ENCODE assay signal across 7 cellular contexts in genomic region chr18:2979871-2980606, GRCh38. TPM values are rescaled to one million over a fixed set of nuclear protein-coding genes. Genes with fewer than 3 reads are reported as not detected.
DNase-seq lines count a peak whose midpoint lies in the region; ATAC-seq and TF ChIP-seq lines count a peak whose summit lies in the region.

No MANE protein-coding gene starts in this region.

- H2AFZ ChIP-seq in OCI-LY7 (ENCODE audit: low read length) (peak overlapping the region; percentile 31; the same call in 1 of the 2 replicates), smooth muscle cell (ENCODE audit: low read depth) (no peak overlapping the region)

- peak overlapping the region; percentile 55 for H3K4me2 ChIP-seq in OCI-LY7 (ENCODE audit: low read length)
- no peak overlapping the region for H3K4me2 ChIP-seq in smooth muscle cell

- TF ChIP-seq CTCF in OCI-LY7 (conservative IDR thresholded peaks at IDR 0.05; ENCODE audit: low read length): no peak
- no peak for TF ChIP-seq CTCF in smooth muscle cell (IDR thresholded peaks at IDR 0.05; ENCODE audit: borderline replicate concordance, insufficient read depth, poor library complexity, severe bottlenecking)

- H4K20me1 ChIP-seq in OCI-LY7 (ENCODE audit: insufficient read depth, low read length) (no peaks in the 10 kb centered on the region), smooth muscle cell (ENCODE audit: low read depth) (peaks cover 38% of the 10 kb centered on the region)

- H3K4me1 ChIP-seq in OCI-LY7 (ENCODE audit: insufficient read depth, low read length, poor library complexity, severe bottlenecking) (peaks cover 67% of the 10 kb centered on the region), smooth muscle cell (ENCODE audit: low read depth) (peaks cover 17% of the 10 kb centered on the region)

- H3K27ac ChIP-seq in OCI-LY7 (ENCODE audit: low read depth, low read length, poor library complexity, severe bottlenecking) (peak overlapping the region; percentile 62), smooth muscle cell (ENCODE audit: low read depth) (peak overlapping the region; percentile 4)

- no peak overlapping the region for H3K9ac ChIP-seq in smooth muscle cell (ENCODE audit: low read depth)

- in situ Hi-C loops in G401 (cut with HindIII; ENCODE audit: low sequenced_read_pairs): no loop called here

- DNase-seq in OCI-LY7 (ENCODE audit: low spot score): peak; percentile 72
- peak; percentile 51 for DNase-seq in fibroblast of gingiva (ENCODE audit: low read depth)
- DNase-seq in smooth muscle cell (lab: John Stamatoyannopoulos, UW; ENCODE audit: unreplicated experiment): no peak
- DNase-seq in G401 (ENCODE audit: low spot score): no peak
- no peak for DNase-seq in mucosa of gallbladder (ENCODE audit: low spot score)
- no peak for DNase-seq in NCI-H146 (lab: John Stamatoyannopoulos, UW)

- WGBS in smooth muscle cell (ENCODE audit: low lambda C conversion rate): 75% methylated on average over 5 of the region's 5 CpGs

- H3F3A ChIP-seq in smooth muscle cell (ENCODE audit: low read depth): peaks cover 4% of the 10 kb centered on the region

- ATAC-seq in GM21360 (IDR thresholded peaks at IDR 0.05; ENCODE audit: unreplicated experiment): peak; percentile 32

- POLR2A ChIA-PET in OCI-LY7 (lab: Charles Lee): interaction anchor here (0.7 to 13.3 kb wide), 12 partner anchors 8 to 993 kb away, joined by 3 to 158 read pairs (median 4); no protein-coding TSS in a partner anchor

- H3K36me3 ChIP-seq in OCI-LY7 (ENCODE audit: insufficient read depth, low read length) (no peaks in the 10 kb centered on the region; the same call in 1 of the 2 replicates), smooth muscle cell (ENCODE audit: low read depth) (no peaks in the 10 kb centered on the region)

- H3K9me3 ChIP-seq in OCI-LY7 (ENCODE audit: low read length) (no peaks in the 10 kb centered on the region), smooth muscle cell (replicated peaks; ENCODE audit: low read depth) (no peaks in the 10 kb centered on the region)

- peak overlapping the region; percentile 12 for H3K4me3 ChIP-seq in OCI-LY7 (ENCODE audit: low read depth, low read length, poor library complexity, severe bottlenecking)
- H3K4me3 ChIP-seq in smooth muscle cell: no peak overlapping the region

- peaks cover 60% of the 10 kb centered on the region; the same call in 1 of the 2 replicates for H3K79me2 ChIP-seq in OCI-LY7 (ENCODE audit: insufficient read depth, low read depth, low read length)
- peaks cover 45% of the 10 kb centered on the region for H3K79me2 ChIP-seq in smooth muscle cell (ENCODE audit: low read depth)

- no peaks in the 10 kb centered on the region for H3K9me2 ChIP-seq in OCI-LY7 (ENCODE audit: insufficient read depth, low read length)

- CTCF ChIA-PET in OCI-LY7 (lab: Charles Lee; ENCODE audit: unreplicated experiment): interaction anchor here (1.4 to 1.5 kb wide), 2 partner anchors 11 to 19 kb away, joined by 3 read pairs; no protein-coding TSS in a partner anchor

- intact Hi-C loops in OCI-LY7 (cut with micrococcal nuclease; ENCODE audit: unreplicated experiment): loop anchor here (1.0 to 10.0 kb wide), 2 partner anchors 17 to 325 kb away; partner anchors contain the start of gene SMCHD1

- BruUV-seq in OCI-LY7 (replicated peaks; lab: Mats Ljungman, UMichigan): no TSS peak

- H3K27me3 ChIP-seq in smooth muscle cell (ENCODE audit: low read depth): no peaks in the 10 kb centered on the region

RNA-seq across cellular contexts. Expression of gene LPIN2, which starts 32.9 kb away (rescaled TPM):
- 18.7 and 20.1 TPM in 2 replicates for total RNA-seq in OCI-LY7 (2014; rRNA removed; shearing (Covaris generic))
- total RNA-seq in OCI-LY7 (2022): 16.9 and 18.9 TPM in 2 replicates
- 17.9 and 20.0 TPM in 2 replicates for total RNA-seq in smooth muscle cell
- 12.4 and 15.4 TPM in 2 replicates for polyA plus RNA-seq in smooth muscle cell
- 23.2 and 33.5 TPM in 2 replicates for total RNA-seq in G401 (2014; rRNA removed; shearing (Covaris generic))
- total RNA-seq in mucosa of gallbladder: 190 TPM

Comparison
In these comparisons a context has a peak if more than half of its experiments do, and no peak if none do; other contexts are left out.
1. DNase-seq: peak in OCI-LY7 (single experiment) and fibroblast of gingiva (single experiment); none in smooth muscle cell (single experiment), G401 (single experiment), mucosa of gallbladder (single experiment) and NCI-H146 (single experiment).